In the genomic region with DNA sequence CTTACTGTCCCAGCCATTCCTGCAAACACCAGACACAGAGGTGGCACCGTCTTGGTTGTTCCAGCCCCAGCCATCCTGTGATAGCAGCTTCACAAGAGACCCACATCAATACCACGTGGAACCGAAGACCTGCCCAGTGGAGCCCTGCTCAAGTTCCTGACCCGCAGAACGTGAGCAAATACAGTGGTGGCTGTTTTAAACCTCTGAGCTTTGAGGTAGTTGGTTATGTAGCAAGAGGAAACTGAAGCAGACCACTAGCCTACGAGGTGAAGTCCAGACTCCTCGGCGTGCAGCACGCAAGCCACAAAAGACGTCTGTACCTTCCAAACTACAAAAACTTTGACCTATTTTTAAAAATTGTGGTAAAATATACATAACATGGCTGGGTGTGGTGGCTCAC, we compare ENCODE assay signal across 1 cellular context.
TF ChIP-seq lines count a peak whose summit lies in the region.

No MANE protein-coding gene starts in this region.

TF ChIP-seq in IMR-90, 13 proteins besides CTCF, POLR2A, EP300 and RAD21 (continued from another document):
- TF ChIP-seq, protein P1, sequence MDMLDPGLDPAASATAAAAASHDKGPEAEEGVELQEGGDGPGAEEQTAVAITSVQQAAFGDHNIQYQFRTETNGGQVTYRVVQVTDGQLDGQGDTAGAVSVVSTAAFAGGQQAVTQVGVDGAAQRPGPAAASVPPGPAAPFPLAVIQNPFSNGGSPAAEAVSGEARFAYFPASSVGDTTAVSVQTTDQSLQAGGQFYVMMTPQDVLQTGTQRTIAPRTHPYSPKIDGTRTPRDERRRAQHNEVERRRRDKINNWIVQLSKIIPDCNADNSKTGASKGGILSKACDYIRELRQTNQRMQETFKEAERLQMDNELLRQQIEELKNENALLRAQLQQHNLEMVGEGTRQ (IDR thresholded peaks at IDR 0.05; ENCODE audit: low read depth, low read length), result no peak
- no peak for TF ChIP-seq SMC3 (IDR thresholded peaks at IDR 0.05; ENCODE audit: low read depth, low read length)
- TF ChIP-seq NFE2L2 (IDR thresholded peaks at IDR 0.05; ENCODE audit: low read depth, low read length), result no peak
- no peak for TF ChIP-seq CEBPB (IDR thresholded peaks at IDR 0.05; ENCODE audit: low read depth, low read length)
- TF ChIP-seq FOS (IDR thresholded peaks at IDR 0.05; ENCODE audit: low read depth, low read length), result no peak
- no peak for TF ChIP-seq MAFK (IDR thresholded peaks at IDR 0.05; ENCODE audit: low read depth, low read length)
- no peak for TF ChIP-seq CHD1 (IDR thresholded peaks at IDR 0.05; ENCODE audit: low read depth, low read length)
- no peak for TF ChIP-seq MXI1 (IDR thresholded peaks at IDR 0.05; ENCODE audit: borderline replicate concordance, low read depth, low read length)
- TF ChIP-seq BHLHE40 (IDR thresholded peaks at IDR 0.05; ENCODE audit: low read depth, low read length), result no peak
- no peak for TF ChIP-seq RCOR1 (IDR thresholded peaks at IDR 0.05; ENCODE audit: insufficient replicate concordance, low read length)
